ENCODE assay signal across 9 cellular contexts in the genomic region with DNA sequence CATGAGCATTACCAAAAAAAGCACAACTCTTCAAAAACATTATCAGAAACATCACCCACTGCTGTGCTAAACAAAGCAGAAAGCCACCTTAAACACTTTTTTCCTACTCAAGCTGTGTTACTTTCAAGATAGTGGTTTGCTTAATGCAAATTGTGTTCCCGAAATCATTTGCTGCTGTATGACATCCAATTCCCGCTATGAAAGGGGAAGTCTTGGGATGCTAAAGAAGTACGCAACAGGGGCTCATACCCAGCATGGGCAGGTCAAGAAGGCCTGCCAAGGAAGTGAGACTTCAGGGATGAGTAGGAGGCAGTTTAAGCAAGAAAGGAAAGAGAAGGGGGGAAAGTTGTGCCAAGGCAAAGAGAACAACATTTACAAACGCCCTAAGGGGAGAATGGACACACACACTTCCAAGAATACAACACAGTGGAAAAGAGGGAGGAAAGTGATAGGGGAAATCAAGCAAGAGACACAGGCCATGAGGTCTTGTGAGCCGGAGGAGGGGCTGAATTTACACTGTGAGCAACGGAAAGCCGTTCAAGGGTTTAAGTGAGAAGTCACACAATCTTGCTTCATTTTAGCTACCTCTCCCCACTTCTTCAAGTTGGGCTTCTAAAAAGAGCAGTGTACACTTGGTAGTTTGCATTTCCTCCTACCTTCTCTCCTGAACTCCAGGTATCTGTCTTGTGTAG. TPM values are rescaled to one million over a fixed set of nuclear protein-coding genes. Genes with fewer than 3 reads are reported as not detected.
DNase-seq lines count a peak whose midpoint lies in the region; ATAC-seq and TF ChIP-seq lines count a peak whose summit lies in the region.
"Had no signal": no experiment of that assay in that cellular context is flagged by ENCODE, and none has a peak within 500 bp of the region (broad histone marks: within the 10 kb centered on the region; RNA-seq: fewer than 3 reads in every experiment).

No MANE protein-coding gene starts in this region.

- peaks cover 67% of the 10 kb centered on the region for H3K4me1 Mint-ChIP-seq in activated T-cell treated with anti-CD3 and anti-CD28 coated beads, Interleukin-2, amount 50 U/mL, for 4 hours (ENCODE audit: low read depth)

- H3K4me3 Mint-ChIP-seq in activated T-cell treated with anti-CD3 and anti-CD28 coated beads, Interleukin-2, amount 50 U/mL, for 4 hours: peak overlapping the region; percentile 63

- H3K27ac ChIP-seq in OCI-LY1 (ENCODE audit: low read depth, low read length, poor library complexity, severe bottlenecking): peak overlapping the region; percentile 81
- peak overlapping the region; percentile 48 for H3K27ac ChIP-seq in suprapubic skin

- H3K9me2 ChIP-seq in OCI-LY1 (ENCODE audit: low read depth, low read length): no peaks in the 10 kb centered on the region
- H3K9me2 ChIP-seq: SK-N-SH had no signal

- peaks cover 11% of the 10 kb centered on the region for H3K36me3 Mint-ChIP-seq in activated T-cell treated with anti-CD3 and anti-CD28 coated beads, Interleukin-2, amount 50 U/mL, for 4 hours (ENCODE audit: insufficient read depth)

- no peaks in the 10 kb centered on the region for H3K27me3 ChIP-seq in OCI-LY1 (ENCODE audit: insufficient read depth, low read length)
- H3K27me3 ChIP-seq in suprapubic skin: no peaks in the 10 kb centered on the region

- no peaks in the 10 kb centered on the region for H3K9me3 Mint-ChIP-seq in activated T-cell treated with anti-CD3 and anti-CD28 coated beads, Interleukin-2, amount 50 U/mL, for 4 hours

- 75% methylated on average over 7 of the region's 7 CpGs for WGBS in suprapubic skin

- no peak for ATAC-seq in activated T-cell treated with anti-CD3 and anti-CD28 coated beads, Interleukin-2, amount 50 U/mL, for 4 hours
- no peak for ATAC-seq in GM21619 (IDR thresholded peaks at IDR 0.05; ENCODE audit: unreplicated experiment)

- H3K9me3 ChIP-seq in OCI-LY1 (ENCODE audit: low read length) (no peaks in the 10 kb centered on the region), suprapubic skin (no peaks in the 10 kb centered on the region)
- H3K9me3 ChIP-seq: SK-N-SH had no signal

- no peak for DNase-seq in activated T-cell treated with anti-CD3 and anti-CD28 coated beads, Interleukin-2, amount 50 U/mL, for 4 hours
- DNase-seq in activated T-cell treated with anti-CD3 and anti-CD28 coated beads, Interleukin-2, amount 50 U/mL, for 48 hours: no peak
- DNase-seq in fibroblast of mammary gland (ENCODE audit: low read depth) (peak; percentile 22), suprapubic skin (ENCODE audit: low spot score in 2 of 2) (no peak), kidney glomerular epithelial cell (lab: John Stamatoyannopoulos, UW) (no peak)
- DNase-seq in activated CD8-positive, alpha-beta memory T cell treated with anti-CD3 and anti-CD28 coated beads, Interleukin-2, amount 50 U/mL, for 4 hours: no peak
- DNase-seq: SK-N-SH had no signal

- no peaks in the 10 kb centered on the region for H3K27me3 Mint-ChIP-seq in activated T-cell treated with anti-CD3 and anti-CD28 coated beads, Interleukin-2, amount 50 U/mL, for 4 hours (ENCODE audit: low read depth)

- no peak overlapping the region for H2AFZ ChIP-seq in OCI-LY1 (ENCODE audit: low read length)

- H3K36me3 ChIP-seq in OCI-LY1 (ENCODE audit: insufficient read depth, low read length): no peaks in the 10 kb centered on the region
- H3K36me3 ChIP-seq in suprapubic skin: no peaks in the 10 kb centered on the region

- no peak for TF ChIP-seq POLR2A in suprapubic skin (IDR thresholded peaks at IDR 0.05)

- no peaks in the 10 kb centered on the region; the same call in 1 of the 2 replicates for H3F3A ChIP-seq in OCI-LY1 (ENCODE audit: insufficient read depth, low read length)

- no peaks in the 10 kb centered on the region for H4K20me1 ChIP-seq in OCI-LY1 (ENCODE audit: insufficient read depth, low read length)

- TF ChIP-seq EP300 in suprapubic skin (IDR thresholded peaks at IDR 0.05): no peak

- H3K4me2 ChIP-seq in OCI-LY1 (ENCODE audit: low read length): peak overlapping the region; percentile 65
- H3K4me2 ChIP-seq: SK-N-SH had no signal

- TF ChIP-seq CTCF in OCI-LY1 (IDR thresholded peaks at IDR 0.05; ENCODE audit: low read length) (no peak), fibroblast of mammary gland (conservative IDR thresholded peaks at IDR 0.05; ENCODE audit: control insufficient read depth, insufficient read depth, low read depth, low read length) (no peak), suprapubic skin (IDR thresholded peaks at IDR 0.05) (no peak)

- peak overlapping the region; percentile 46 for H3K9ac ChIP-seq in OCI-LY1 (ENCODE audit: low read length)
- H3K9ac ChIP-seq: SK-N-SH had no signal

- H3K4me3 ChIP-seq in OCI-LY1 (ENCODE audit: low read depth, low read length, poor library complexity, severe bottlenecking) (peak overlapping the region; percentile 40), fibroblast of mammary gland (ENCODE audit: control insufficient read depth, low read depth, low read length) (no peak overlapping the region), suprapubic skin (no peak overlapping the region)

- H3K4me1 ChIP-seq in OCI-LY1 (ENCODE audit: insufficient read depth, low read length, severe bottlenecking) (peaks cover 77% of the 10 kb centered on the region), suprapubic skin (peaks cover 37% of the 10 kb centered on the region)

- peaks cover 69% of the 10 kb centered on the region for H3K79me2 ChIP-seq in OCI-LY1 (ENCODE audit: insufficient read depth, low read length)

RNA-seq across cellular contexts. Expression of gene PTPN2, which starts 4.1 kb away (rescaled TPM):
- total RNA-seq in activated T-cell treated with anti-CD3 and anti-CD28 coated beads, Interleukin-2, amount 50 U/mL, for 4 hours: 10 to 100 TPM; 61.7 to 77.6 (median 65.2) TPM
- total RNA-seq in suprapubic skin: 10 to 100 TPM; 36.9 to 49.2 (median 38.7) TPM
